27 cellular contexts compared by ENCODE assay signal in genomic region chr1:56263908-56264307, GRCh38.
"Had no signal": no experiment of that assay in that cellular context is flagged by ENCODE, and none has a peak within 500 bp of the region (broad histone marks: within the 10 kb centered on the region; RNA-seq: fewer than 3 reads in every experiment).

No MANE protein-coding gene starts in this region.

- DNase-seq: stimulated activated CD4-positive, alpha-beta T cell treated with anti-CD3 and anti-CD28 coated beads, Interleukin-2, amount 100 ng/mL, for 48 hours; stimulated activated CD4-positive, alpha-beta T cell treated with anti-CD3 and anti-CD28 coated beads, Interleukin-4, amount 100 ng/mL, for 1 hour; stimulated activated CD4-positive, alpha-beta T cell treated with anti-CD3 and anti-CD28 coated beads, Interleukin-4, amount 100 ng/mL, for 24 hours; stimulated activated CD4-positive, alpha-beta T cell treated with anti-CD3 and anti-CD28 coated beads, Interleukin-4, amount 100 ng/mL, for 4 hours; stimulated activated CD8-positive, alpha-beta memory T cell treated with anti-CD3 and anti-CD28 coated beads, Interleukin-4, amount 100 ng/mL, for 48 hours; stimulated activated naive B cell treated with anti-CD40 and anti-IgM and Interleukin-4, amounts not matched to agents 10 μg/mL and 1 μg/mL and 100 μg/mL, for 72 hours; stimulated activated naive CD4-positive, alpha-beta T cell; stimulated activated naive CD4-positive, alpha-beta T cell treated with Interleukin-2 at 50 U/mL for 16 hours; stimulated activated naive CD8-positive, alpha-beta T cell treated with anti-CD3 and anti-CD28 coated beads, Interleukin-15, amount 100 ng/mL, for 72 hours; stimulated activated naive CD8-positive, alpha-beta T cell treated with anti-CD3 and anti-CD28 coated beads, Interleukin-15, Interleukin-2, amounts not matched to agents 100 U/mL and 50 U/mL, for 24 hours; stomach; substantia nigra; testis; thyroid gland; tibial artery; transverse colon; trophoblast cell; upper lobe of left lung; upper lobe of right lung; uterus had no signal

- H3K4me1 ChIP-seq: stomach, suprapubic skin, testis, thyroid gland, transverse colon, upper lobe of left lung, upper lobe of right lung, uterus, vagina had no signal

- FAIRE-seq: urothelium cell line had no signal

- H3K9me3 ChIP-seq: suprapubic skin, testis, thoracic aorta, thyroid gland, transverse colon, upper lobe of left lung, upper lobe of right lung, uterus, vagina had no signal

- H3K27me3 ChIP-seq: stomach, suprapubic skin, testis, thyroid gland, tibial artery, tibial nerve, transverse colon, upper lobe of left lung, upper lobe of right lung, uterus, vagina had no signal

- ATAC-seq: stimulated activated effector memory CD8-positive, alpha-beta T cell treated with anti-CD3 and anti-CD28 coated beads, Interleukin-12 subunit alpha, Interleukin-12 subunit beta, amount 100 ng/mL, for 72 hours; stimulated activated memory B cell treated with anti-CD40 and anti-IgM and Interleukin-4, amounts not matched to agents 10 μg/mL and 1 μg/mL and 100 μg/mL, for 72 hours; stimulated activated naive B cell treated with anti-CD40 and anti-IgM and Interleukin-4, amounts not matched to agents 10 μg/mL and 1 μg/mL and 100 μg/mL, for 72 hours; stimulated activated naive CD8-positive, alpha-beta T cell treated with anti-CD3 and anti-CD28 coated beads, Interleukin-15, amount 100 ng/mL, for 72 hours; stimulated activated naive CD8-positive, alpha-beta T cell treated with anti-CD3 and anti-CD28 coated beads, Interleukin-15, Interleukin-2, amounts not matched to agents 100 U/mL and 50 U/mL, for 24 hours; upper lobe of right lung had no signal

- H3K36me3 ChIP-seq: stomach, suprapubic skin, thoracic aorta, thyroid gland, tibial artery, transverse colon, upper lobe of left lung, upper lobe of right lung, uterus, vagina had no signal

- H3K27ac ChIP-seq: stomach, suprapubic skin, testis, thoracic aorta, thyroid gland, tibial artery, tibial nerve, transverse colon, upper lobe of left lung, upper lobe of right lung, uterus, vagina had no signal

- H3K4me3 ChIP-seq: stomach, suprapubic skin, testis, thoracic aorta, thyroid gland, tibial artery, tibial nerve, transverse colon, upper lobe of left lung, upper lobe of right lung, uterus, vagina had no signal
